In genomic region chr21:29643289-29643688, GRCh38 we compare ENCODE assay signal across 23 cellular contexts.
DNase-seq lines count a peak whose midpoint lies in the region; ATAC-seq, FAIRE-seq and TF ChIP-seq lines count a peak whose summit lies in the region.
"Had no signal": no experiment of that assay in that cellular context is flagged by ENCODE, and none has a peak within 500 bp of the region (broad histone marks: within the 10 kb centered on the region; RNA-seq: fewer than 3 reads in every experiment).

No MANE protein-coding gene starts in this region.

- H3K9me3 Mint-ChIP-seq in CD8-positive, alpha-beta memory T cell = peaks cover 0 to 2% (median 0%) of the 10 kb centered on the region in 5 donors
- H3K9me3 Mint-ChIP-seq: CD4-positive, alpha-beta T cell; CD8-positive, alpha-beta T cell had no signal

- FAIRE-seq in K562 (lab: Jason Lieb, UNC) = no peak
- FAIRE-seq: A549, GM12878, GM19239 had no signal

- no peaks in the 10 kb centered on the region for H3K79me2 ChIP-seq in K562 (ENCODE audit: control insufficient read depth, insufficient read depth, low read length)
- H3K79me2 ChIP-seq in PC-9 (ENCODE audit: low read depth) = no peaks in the 10 kb centered on the region

- DNase-seq in CD8-positive, alpha-beta memory T cell = no peak
- DNase-seq in SK-N-MC (ENCODE audit: low read depth, low spot score) = no peak
- DNase-seq in K562 (ENCODE audit: extremely low read depth in 1 of 4, low spot score in 3 of 4) = peak in 1 of 4 experiments; percentile 33
- no peak for DNase-seq in hepatic stellate cell (ENCODE audit: low spot score)
- no peak for DNase-seq in PC-9
- DNase-seq: AML-193; CD4-positive, alpha-beta T cell; CD8-positive, alpha-beta T cell; COR-L47; DMS 273 treated with DMSO at 0.1 percent for 48 hours; DMS153; DMS53; DMS79; DND-41; EL; GDM1 had no signal

- no peak for ATAC-seq in K562
- ATAC-seq: A549; CD8-positive, alpha-beta T cell; GM12878 had no signal

- H3K9me2 ChIP-seq in PC-9 (ENCODE audit: insufficient read depth) = no peaks in the 10 kb centered on the region

- H3K27me3 ChIP-seq in CD8-positive, alpha-beta memory T cell (ENCODE audit: insufficient read depth, low read length, poor library complexity, severe bottlenecking) = no peaks in the 10 kb centered on the region
- H3K27me3 ChIP-seq in K562 (ENCODE audit: control insufficient read depth in 2 of 2, insufficient read depth in 2 of 2, low read length in 2 of 2) (no peaks in the 10 kb centered on the region), PC-9 (ENCODE audit: insufficient read depth, low read depth) (no peaks in the 10 kb centered on the region)
- H3K27me3 ChIP-seq: BLaER1 treated with 17β-estradiol and CSF1 and Interleukin-3, amounts not matched to agents 10 nM and 100 nM had no signal

- H3K27me3 Mint-ChIP-seq in CD8-positive, alpha-beta memory T cell = peaks cover 0 to 1% of the 10 kb centered on the region in 2 donors
- H3K27me3 Mint-ChIP-seq: B cell; CD4-positive, alpha-beta T cell had no signal

- WGBS in K562 (ENCODE audit: insufficient coverage, low coverage, missing lambda C conversion rate) = 21% methylated on average over 3 of the region's 3 CpGs

- TF ChIP-seq POLR2A in K562 (conservative IDR thresholded peaks at IDR 0.05) = no peak

- no peak overlapping the region for H3K4me3 ChIP-seq in CD8-positive, alpha-beta memory T cell (ENCODE audit: low read length)
- peak overlapping the region; percentile 24 for H3K4me3 ChIP-seq in SK-N-MC
- no peak overlapping the region for H3K4me3 ChIP-seq in K562
- H3K4me3 ChIP-seq in PC-9 = no peak overlapping the region
- H3K4me3 ChIP-seq: A549; BLaER1 treated with 17β-estradiol and CSF1 and Interleukin-3, amounts not matched to agents 10 nM and 100 nM; GM12878 had no signal

- H3K9ac ChIP-seq in SK-N-MC (ENCODE audit: insufficient read length) (no peak overlapping the region), K562 (ENCODE audit: insufficient read depth in 1 of 2, low read depth in 2 of 2, low read length in 2 of 2) (peak overlapping the region in 1 of 2 experiments; percentile 75; a peak in 2 of 4 replicates)
- H3K9ac ChIP-seq: BLaER1 treated with 17β-estradiol and CSF1 and Interleukin-3, amounts not matched to agents 10 nM and 100 nM had no signal

- BruUV-seq in K562 (replicated peaks; lab: Mats Ljungman, UMichigan) (no TSS peak), PC-9 (replicated peaks; lab: Mats Ljungman, UMichigan) (no TSS peak)

- no peak overlapping the region; the same call in 1 of the 2 replicates for H3K4me2 ChIP-seq in K562 (ENCODE audit: insufficient read depth, low read length)
- no peak overlapping the region for H3K4me2 ChIP-seq in PC-9
- H3K4me2 ChIP-seq: A549; BLaER1 treated with 17β-estradiol and CSF1 and Interleukin-3, amounts not matched to agents 10 nM and 100 nM had no signal

- TF ChIP-seq CTCF in K562 (IDR thresholded peaks at IDR 0.05 in 2 of 3, conservative IDR thresholded peaks at IDR 0.05 in 1 of 3; ENCODE audit: insufficient read depth in 2 of 3, low read depth in 1 of 3, low read length in 3 of 3) (no peak), PC-9 (conservative IDR thresholded peaks at IDR 0.05) (no peak)

- intact Hi-C loops in K562 (cut with micrococcal nuclease) = loop anchor here (5.0 kb wide), 1 partner anchor 166 kb away; no protein-coding TSS in a partner anchor
- intact Hi-C loops in PC-9 (cut with micrococcal nuclease; ENCODE audit: unreplicated experiment) = no loop called here

- H2AFZ ChIP-seq in K562 (ENCODE audit: low read depth, low read length) (peak overlapping the region; percentile 48), PC-9 (no peak overlapping the region)

- H3K36me3 ChIP-seq in CD8-positive, alpha-beta memory T cell (ENCODE audit: insufficient read depth, low read length) = no peaks in the 10 kb centered on the region
- H3K36me3 ChIP-seq in SK-N-MC (ENCODE audit: insufficient read depth, low read length) (no peaks in the 10 kb centered on the region), K562 (ENCODE audit: control insufficient read depth, insufficient read depth, low read length) (peaks cover 5% of the 10 kb centered on the region), PC-9 (ENCODE audit: low read depth) (no peaks in the 10 kb centered on the region)
- H3K36me3 ChIP-seq: BLaER1 treated with 17β-estradiol and CSF1 and Interleukin-3, amounts not matched to agents 10 nM and 100 nM had no signal

- H3K36me3 Mint-ChIP-seq in CD8-positive, alpha-beta memory T cell = no peaks in the 10 kb centered on the region
- H3K36me3 Mint-ChIP-seq: CD8-positive, alpha-beta T cell had no signal

- H4K20me1 ChIP-seq in K562 (replicated peaks; ENCODE audit: control insufficient read depth, insufficient read depth, low read length) (no peaks in the 10 kb centered on the region), PC-9 (ENCODE audit: insufficient read depth) (no peaks in the 10 kb centered on the region)
- H4K20me1 ChIP-seq: BLaER1 treated with 17β-estradiol and CSF1 and Interleukin-3, amounts not matched to agents 10 nM and 100 nM had no signal

- POLR2A ChIA-PET in CD8-positive, alpha-beta memory T cell (lab: Charles Lee) = no interaction called here
- POLR2A ChIA-PET in K562 (lab: Yijun Ruan, JAX) (interaction anchor here (1.0 kb wide), 1 partner anchor 48 kb away, joined by 4 read pairs; no protein-coding TSS in a partner anchor), PC-9 (lab: Charles Lee; ENCODE audit: unreplicated experiment) (interaction anchor here (0.7 kb wide), 1 partner anchor 215 kb away, joined by 3 read pairs; no protein-coding TSS in a partner anchor)

- H3K4me3 Mint-ChIP-seq in CD8-positive, alpha-beta memory T cell = no peak overlapping the region
- H3K4me3 Mint-ChIP-seq: B cell; CD4-positive, alpha-beta T cell; CD8-positive, alpha-beta T cell had no signal

- no peak overlapping the region for H3K27ac Mint-ChIP-seq in CD8-positive, alpha-beta memory T cell
- H3K27ac Mint-ChIP-seq: B cell; CD4-positive, alpha-beta T cell; CD8-positive, alpha-beta T cell had no signal

- peak overlapping the region; percentile 79 for H3K27ac ChIP-seq in CD8-positive, alpha-beta memory T cell (ENCODE audit: low read depth, low read length)
- H3K27ac ChIP-seq in SK-N-MC (peak overlapping the region; percentile 70; the same call in 1 of the 2 replicates), K562 (ENCODE audit: extremely low read depth, low read depth, low read length) (peak overlapping the region; percentile 98), PC-9 (no peak overlapping the region)
- H3K27ac ChIP-seq: 22Rv1; A549; BLaER1 treated with 17β-estradiol and CSF1 and Interleukin-3, amounts not matched to agents 10 nM and 100 nM; C4-2B had no signal

- no peaks in the 10 kb centered on the region for H3F3A ChIP-seq in PC-9 (ENCODE audit: insufficient read depth, low read depth)

- in situ Hi-C loops in K562 (cut with MboI) = no loop called here

- no peak; the same call in 1 of the 2 replicates for TF ChIP-seq EP300 in K562 (IDR thresholded peaks at IDR 0.05; ENCODE audit: low read length)

- no peaks in the 10 kb centered on the region for H3K9me3 ChIP-seq in CD8-positive, alpha-beta memory T cell (ENCODE audit: low read length)
- H3K9me3 ChIP-seq in SK-N-MC (ENCODE audit: low read depth, low read length) (no peaks in the 10 kb centered on the region), K562 (replicated peaks; ENCODE audit: control insufficient read depth, insufficient read depth, low read depth, low read length) (peaks cover 6% of the 10 kb centered on the region), PC-9 (ENCODE audit: insufficient read depth, low read depth) (no peaks in the 10 kb centered on the region)
- H3K9me3 ChIP-seq: A549 had no signal

- CTCF ChIA-PET in CD8-positive, alpha-beta memory T cell (lab: Charles Lee) = no interaction called here
- CTCF ChIA-PET in K562 (lab: Yijun Ruan, JAX; ENCODE audit: low intra/inter-chr PET ratio) = no interaction called here
- CTCF ChIA-PET in PC-9 (lab: Charles Lee) = no interaction called here

- H3K4me1 ChIP-seq in CD8-positive, alpha-beta memory T cell (ENCODE audit: insufficient read depth, low read length) = no peaks in the 10 kb centered on the region
- H3K4me1 ChIP-seq in K562 (replicated peaks in 1 of 2; ENCODE audit: control insufficient read depth in 2 of 2, insufficient read depth in 2 of 2, low read length in 2 of 2) = peaks cover 18 to 92% of the 10 kb centered on the region in 2 experiments
- H3K4me1 ChIP-seq in PC-9 (replicated peaks; ENCODE audit: insufficient read depth) = no peaks in the 10 kb centered on the region
- H3K4me1 ChIP-seq: A549 had no signal

- no peaks in the 10 kb centered on the region for H3K9me1 ChIP-seq in K562 (ENCODE audit: control insufficient read depth, insufficient read depth, low read length)

- no peak for TF ChIP-seq RAD21 in K562 (CRISPR knock-in tag; conservative IDR thresholded peaks at IDR 0.05 in 1 of 2, IDR thresholded peaks at IDR 0.05 in 1 of 2)

- no peaks in the 10 kb centered on the region for H3K4me1 Mint-ChIP-seq in CD8-positive, alpha-beta memory T cell

TF ChIP-seq in K562, 482 proteins besides CTCF, POLR2A, EP300 and RAD21 (continues in another document):
- 0 out of 2 replicates have a peak, but pooled peaks have one; percentile 59 for TF ChIP-seq ERF (CRISPR knock-in tag; IDR thresholded peaks at IDR 0.05)
- TF ChIP-seq POLR2G (IDR thresholded peaks at IDR 0.05; ENCODE audit: low read depth, low read length) = no peak
- TF ChIP-seq SMARCB1 (IDR thresholded peaks at IDR 0.05; ENCODE audit: insufficient read length, low read depth) = no peak
- TF ChIP-seq HOMEZ (CRISPR knock-in tag; IDR thresholded peaks at IDR 0.05) = no peak
- TF ChIP-seq SMAD3 (CRISPR knock-in tag; conservative IDR thresholded peaks at IDR 0.05) = peak; percentile 46; the same call in 1 of the 2 replicates
- no peak for TF ChIP-seq U2AF2 (optimal IDR thresholded peaks at IDR 0.05; ENCODE audit: low read depth, low read length)
- TF ChIP-seq SMC3 (conservative IDR thresholded peaks at IDR 0.05; ENCODE audit: insufficient read depth, low read depth, low read length) = no peak
- TF ChIP-seq ZNF668 (CRISPR knock-in tag; IDR thresholded peaks at IDR 0.05) = peak; percentile 30; the same call in 1 of the 2 replicates
- TF ChIP-seq TEAD1 (CRISPR knock-in tag; IDR thresholded peaks at IDR 0.05) = 0 out of 4 replicates have a peak, but pooled peaks of 1 of the 2 experiments have one; percentile 60
- peak in 1 of 2 experiments; percentile 33; a peak in 1 of 4 replicates for TF ChIP-seq MAZ (CRISPR knock-in tag; conservative IDR thresholded peaks at IDR 0.05 in 1 of 2, IDR thresholded peaks at IDR 0.05 in 1 of 2)
